1 cellular context compared by ENCODE assay signal in genomic region chr2:201195329-201195728, GRCh38.
A peak's percentile ranks its signal among the peaks of the same experiment; 100 is the strongest.
TF ChIP-seq lines count a peak whose summit lies in the region.

No MANE protein-coding gene starts in this region.

TF ChIP-seq in HepG2, 621 proteins besides CTCF, POLR2A, EP300 and RAD21 (continued from another document):
- TF ChIP-seq, protein P1, sequence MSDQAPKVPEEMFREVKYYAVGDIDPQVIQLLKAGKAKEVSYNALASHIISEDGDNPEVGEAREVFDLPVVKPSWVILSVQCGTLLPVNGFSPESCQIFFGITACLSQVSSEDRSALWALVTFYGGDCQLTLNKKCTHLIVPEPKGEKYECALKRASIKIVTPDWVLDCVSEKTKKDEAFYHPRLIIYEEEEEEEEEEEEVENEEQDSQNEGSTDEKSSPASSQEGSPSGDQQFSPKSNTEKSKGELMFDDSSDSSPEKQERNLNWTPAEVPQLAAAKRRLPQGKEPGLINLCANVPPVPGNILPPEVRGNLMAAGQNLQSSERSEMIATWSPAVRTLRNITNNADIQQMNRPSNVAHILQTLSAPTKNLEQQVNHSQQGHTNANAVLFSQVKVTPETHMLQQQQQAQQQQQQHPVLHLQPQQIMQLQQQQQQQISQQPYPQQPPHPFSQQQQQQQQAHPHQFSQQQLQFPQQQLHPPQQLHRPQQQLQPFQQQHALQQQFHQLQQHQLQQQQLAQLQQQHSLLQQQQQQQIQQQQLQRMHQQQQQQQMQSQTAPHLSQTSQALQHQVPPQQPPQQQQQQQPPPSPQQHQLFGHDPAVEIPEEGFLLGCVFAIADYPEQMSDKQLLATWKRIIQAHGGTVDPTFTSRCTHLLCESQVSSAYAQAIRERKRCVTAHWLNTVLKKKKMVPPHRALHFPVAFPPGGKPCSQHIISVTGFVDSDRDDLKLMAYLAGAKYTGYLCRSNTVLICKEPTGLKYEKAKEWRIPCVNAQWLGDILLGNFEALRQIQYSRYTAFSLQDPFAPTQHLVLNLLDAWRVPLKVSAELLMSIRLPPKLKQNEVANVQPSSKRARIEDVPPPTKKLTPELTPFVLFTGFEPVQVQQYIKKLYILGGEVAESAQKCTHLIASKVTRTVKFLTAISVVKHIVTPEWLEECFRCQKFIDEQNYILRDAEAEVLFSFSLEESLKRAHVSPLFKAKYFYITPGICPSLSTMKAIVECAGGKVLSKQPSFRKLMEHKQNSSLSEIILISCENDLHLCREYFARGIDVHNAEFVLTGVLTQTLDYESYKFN (CRISPR knock-in tag; conservative IDR thresholded peaks at IDR 0.05) = peak; percentile 78
- TF ChIP-seq ZFP1 (CRISPR knock-in tag; IDR thresholded peaks at IDR 0.05) = no peak
- TF ChIP-seq PAF1 (CRISPR knock-in tag; IDR thresholded peaks at IDR 0.05) = no peak
- no peak for TF ChIP-seq U2AF2 (IDR thresholded peaks at IDR 0.05; ENCODE audit: low read depth, low read length)
- peak; percentile 16; the same call in 1 of the 2 replicates for TF ChIP-seq STAT6 (CRISPR knock-in tag; IDR thresholded peaks at IDR 0.05; ENCODE audit: borderline replicate concordance)
- no peak for TF ChIP-seq CBX5 (CRISPR knock-in tag; IDR thresholded peaks at IDR 0.05; ENCODE audit: borderline replicate concordance)
- no peak for TF ChIP-seq NFE2L1 (CRISPR knock-in tag; IDR thresholded peaks at IDR 0.05; ENCODE audit: borderline replicate concordance)
- TF ChIP-seq PRMT3 (CRISPR knock-in tag; IDR thresholded peaks at IDR 0.05; ENCODE audit: borderline replicate concordance, low read depth) = no peak
- TF ChIP-seq, protein P2, sequence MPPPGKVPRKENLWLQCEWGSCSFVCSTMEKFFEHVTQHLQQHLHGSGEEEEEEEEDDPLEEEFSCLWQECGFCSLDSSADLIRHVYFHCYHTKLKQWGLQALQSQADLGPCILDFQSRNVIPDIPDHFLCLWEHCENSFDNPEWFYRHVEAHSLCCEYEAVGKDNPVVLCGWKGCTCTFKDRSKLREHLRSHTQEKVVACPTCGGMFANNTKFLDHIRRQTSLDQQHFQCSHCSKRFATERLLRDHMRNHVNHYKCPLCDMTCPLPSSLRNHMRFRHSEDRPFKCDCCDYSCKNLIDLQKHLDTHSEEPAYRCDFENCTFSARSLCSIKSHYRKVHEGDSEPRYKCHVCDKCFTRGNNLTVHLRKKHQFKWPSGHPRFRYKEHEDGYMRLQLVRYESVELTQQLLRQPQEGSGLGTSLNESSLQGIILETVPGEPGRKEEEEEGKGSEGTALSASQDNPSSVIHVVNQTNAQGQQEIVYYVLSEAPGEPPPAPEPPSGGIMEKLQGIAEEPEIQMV (CRISPR knock-in tag; IDR thresholded peaks at IDR 0.05; ENCODE audit: low read depth) = no peak
- TF ChIP-seq FOXA3 (CRISPR knock-in tag; IDR thresholded peaks at IDR 0.05) = 0 out of 2 replicates have a peak, but pooled peaks have one; percentile 7
- TF ChIP-seq, protein P3, sequence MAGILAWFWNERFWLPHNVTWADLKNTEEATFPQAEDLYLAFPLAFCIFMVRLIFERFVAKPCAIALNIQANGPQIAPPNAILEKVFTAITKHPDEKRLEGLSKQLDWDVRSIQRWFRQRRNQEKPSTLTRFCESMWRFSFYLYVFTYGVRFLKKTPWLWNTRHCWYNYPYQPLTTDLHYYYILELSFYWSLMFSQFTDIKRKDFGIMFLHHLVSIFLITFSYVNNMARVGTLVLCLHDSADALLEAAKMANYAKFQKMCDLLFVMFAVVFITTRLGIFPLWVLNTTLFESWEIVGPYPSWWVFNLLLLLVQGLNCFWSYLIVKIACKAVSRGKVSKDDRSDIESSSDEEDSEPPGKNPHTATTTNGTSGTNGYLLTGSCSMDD (CRISPR knock-in tag; IDR thresholded peaks at IDR 0.05) = no peak
- 0 out of 2 replicates have a peak, but pooled peaks have one; percentile 20 for TF ChIP-seq MEF2D (CRISPR knock-in tag; IDR thresholded peaks at IDR 0.05)
- no peak for TF ChIP-seq ZNF607 (CRISPR knock-in tag; IDR thresholded peaks at IDR 0.05; ENCODE audit: borderline replicate concordance)
- peak; percentile 64; the same call in 1 of the 2 replicates for TF ChIP-seq CREM (IDR thresholded peaks at IDR 0.05)
- TF ChIP-seq CREM (CRISPR knock-in tag; IDR thresholded peaks at IDR 0.05) = no peak
- no peak for TF ChIP-seq NR3C1 (CRISPR knock-in tag; IDR thresholded peaks at IDR 0.05)
TF ChIP-seq in HepG2: peak in this region for 19.
